ENCODE assay signal across 1 cellular context in genomic region chr15:70852501-70853269, GRCh38.
TF ChIP-seq lines count a peak whose summit lies in the region.

No MANE protein-coding gene starts in this region.

TF ChIP-seq in WTC11, 78 proteins besides CTCF, POLR2A, EP300 and RAD21 (continued from another document):
- TF ChIP-seq ZNF512 (CRISPR knock-in tag; IDR thresholded peaks at IDR 0.05; ENCODE audit: borderline replicate concordance) (no peak), CBFB (CRISPR knock-in tag; IDR thresholded peaks at IDR 0.05; ENCODE audit: low read depth) (no peak)
